ENCODE assay signal across 13 cellular contexts in the genomic region with DNA sequence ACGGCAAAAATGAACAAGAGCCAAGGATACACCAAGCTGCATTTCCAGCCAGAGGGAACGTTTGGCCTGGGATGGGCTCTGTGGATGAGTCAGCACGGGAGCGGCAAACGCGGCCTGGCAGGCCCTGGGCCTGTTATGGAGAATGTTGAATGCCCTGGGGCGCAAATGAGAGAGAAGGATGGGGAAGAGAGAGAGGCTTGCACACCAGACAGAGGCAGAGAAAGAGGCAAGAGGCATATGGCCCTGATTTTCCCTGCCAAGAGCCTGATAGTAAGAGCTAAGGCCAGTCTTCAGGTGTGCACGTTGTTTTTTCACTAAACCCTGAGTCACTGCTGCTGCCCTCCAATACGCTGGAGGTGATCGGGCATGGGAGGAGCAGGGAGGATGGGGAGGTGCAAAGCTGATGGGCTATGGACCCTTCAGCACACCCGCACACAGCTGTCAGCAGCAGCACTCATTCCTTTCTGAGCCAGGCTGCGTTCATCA.
A peak's percentile ranks its signal among the peaks of the same experiment; 100 is the strongest.
DNase-seq lines count a peak whose midpoint lies in the region; ATAC-seq and TF ChIP-seq lines count a peak whose summit lies in the region.
"Had no signal": no experiment of that assay in that cellular context is flagged by ENCODE, and none has a peak within 500 bp of the region (broad histone marks: within the 10 kb centered on the region; RNA-seq: fewer than 3 reads in every experiment).

No MANE protein-coding gene starts in this region.

- peaks cover 44% of the 10 kb centered on the region for H3K4me1 Mint-ChIP-seq in mesothelial cell of epicardium
- no peaks in the 10 kb centered on the region for H3K4me1 Mint-ChIP-seq in CD4-positive, alpha-beta memory T cell

- H3K36me3 Mint-ChIP-seq in mesothelial cell of epicardium = no peaks in the 10 kb centered on the region
- H3K36me3 Mint-ChIP-seq in CD4-positive, alpha-beta memory T cell = no peaks in the 10 kb centered on the region

- intact Hi-C loops in CD4-positive, alpha-beta memory T cell (cut with micrococcal nuclease) = no loop called here

- ATAC-seq in GM18861 (IDR thresholded peaks at IDR 0.05; ENCODE audit: unreplicated experiment) = no peak
- ATAC-seq: effector memory CD8-positive, alpha-beta T cell had no signal

- peaks cover 0 to 5% (median 0%) of the 10 kb centered on the region in 4 donors for H3K4me1 ChIP-seq in tibial nerve
- no peaks in the 10 kb centered on the region for H3K4me1 ChIP-seq in CD4-positive, alpha-beta memory T cell (ENCODE audit: insufficient read depth, low read length)
- H3K4me1 ChIP-seq: pancreas had no signal

- CTCF ChIA-PET in CD4-positive, alpha-beta memory T cell (lab: Charles Lee; ENCODE audit: partially characterized antibody) = no interaction called here

- H3K36me3 ChIP-seq in MG63 (no peaks in the 10 kb centered on the region), tibial nerve (no peaks in the 10 kb centered on the region)
- no peaks in the 10 kb centered on the region for H3K36me3 ChIP-seq in CD4-positive, alpha-beta memory T cell (ENCODE audit: insufficient read depth, low read length)
- H3K36me3 ChIP-seq: pancreas had no signal

- TF ChIP-seq EP300 in tibial nerve (IDR thresholded peaks at IDR 0.05) = no peak

- POLR2A ChIA-PET in CD4-positive, alpha-beta memory T cell (lab: Charles Lee; ENCODE audit: partially characterized antibody) = no interaction called here

- 53 to 58% methylated on average over 12 of the region's 12 CpGs for WGBS in tibial nerve, 2 donors

- no peaks in the 10 kb centered on the region for H3K9me3 Mint-ChIP-seq in mesothelial cell of epicardium
- peaks cover 0 to 2% (median 0%) of the 10 kb centered on the region in 8 donors for H3K9me3 Mint-ChIP-seq in CD4-positive, alpha-beta memory T cell
- H3K9me3 Mint-ChIP-seq: effector memory CD8-positive, alpha-beta T cell had no signal

- peak; percentile 87 for DNase-seq in AG10803 (ENCODE audit: low read depth)
- DNase-seq in MG63 = peak; percentile 87
- DNase-seq in cerebellar cortex (ENCODE audit: low spot score) = peak; percentile 69
- DNase-seq in mesothelial cell of epicardium (ENCODE audit: low spot score in 2 of 2, unreplicated experiment in 2 of 2) = no peak
- no peak for DNase-seq in tibial nerve (ENCODE audit: low spot score in 2 of 2)
- DNase-seq in CD4-positive, alpha-beta memory T cell = no peak
- DNase-seq in DMS79 treated with DMSO at 0.1 percent for 48 hours (lab: John Stamatoyannopoulos, UW) = no peak
- DNase-seq: activated CD4-positive, alpha-beta T cell treated with anti-CD3 and anti-CD28 coated beads, Interleukin-2, amount 50 U/mL, for 1 hour; DMS153; effector memory CD8-positive, alpha-beta T cell; NCI-H2081; pancreas had no signal

- no peaks in the 10 kb centered on the region for H3K27me3 Mint-ChIP-seq in mesothelial cell of epicardium (ENCODE audit: low read depth)
- H3K27me3 Mint-ChIP-seq in CD4-positive, alpha-beta memory T cell = peaks cover 13 to 17% of the 10 kb centered on the region in 2 donors

- H3K27me3 ChIP-seq in MG63 = no peaks in the 10 kb centered on the region
- peaks cover 0 to 6% of the 10 kb centered on the region in 2 donors for H3K27me3 ChIP-seq in tibial nerve
- no peaks in the 10 kb centered on the region for H3K27me3 ChIP-seq in CD4-positive, alpha-beta memory T cell (ENCODE audit: insufficient read depth, low read length)
- H3K27me3 ChIP-seq: pancreas had no signal

- no peak overlapping the region for H3K4me3 Mint-ChIP-seq in mesothelial cell of epicardium
- no peak overlapping the region for H3K4me3 Mint-ChIP-seq in CD4-positive, alpha-beta memory T cell
- H3K4me3 Mint-ChIP-seq: effector memory CD8-positive, alpha-beta T cell had no signal

- no peaks in the 10 kb centered on the region for H3K9me3 ChIP-seq in MG63
- H3K9me3 ChIP-seq in tibial nerve = peaks cover 0 to 4% (median 0%) of the 10 kb centered on the region in 4 donors
- H3K9me3 ChIP-seq in CD4-positive, alpha-beta memory T cell (ENCODE audit: control insufficient read depth in 1 of 2, low read length in 2 of 2) = no peaks in the 10 kb centered on the region
- H3K9me3 ChIP-seq: pancreas had no signal

- TF ChIP-seq CTCF in AG10803 (conservative IDR thresholded peaks at IDR 0.05; ENCODE audit: low read length) = no peak
- no peak for TF ChIP-seq CTCF in mesothelial cell of epicardium (IDR thresholded peaks at IDR 0.05; ENCODE audit: unreplicated experiment)
- no peak for TF ChIP-seq CTCF in tibial nerve (IDR thresholded peaks at IDR 0.05)

- H3K4me3 ChIP-seq in AG10803 (ENCODE audit: low read length) (no peak overlapping the region), MG63 (no peak overlapping the region), tibial nerve (no peak overlapping the region)
- no peak overlapping the region for H3K4me3 ChIP-seq in CD4-positive, alpha-beta memory T cell (ENCODE audit: low read length in 2 of 2)
- H3K4me3 ChIP-seq: pancreas had no signal

- H3K27ac Mint-ChIP-seq in mesothelial cell of epicardium = peak overlapping the region; percentile 19
- no peak overlapping the region for H3K27ac Mint-ChIP-seq in CD4-positive, alpha-beta memory T cell
- H3K27ac Mint-ChIP-seq: effector memory CD8-positive, alpha-beta T cell had no signal

- TF ChIP-seq POLR2A in tibial nerve (IDR thresholded peaks at IDR 0.05) = no peak

- no peak overlapping the region for H3K27ac ChIP-seq in tibial nerve
- no peak overlapping the region for H3K27ac ChIP-seq in CD4-positive, alpha-beta memory T cell (ENCODE audit: low read depth, low read length)
- H3K27ac ChIP-seq: pancreas had no signal

Comparison
In these comparisons a context has a peak if more than half of its experiments do, and no peak if none do; other contexts are left out.
1. DNase-seq: peak in AG10803 (single experiment), MG63 (single experiment) and cerebellar cortex (single experiment); none in mesothelial cell of epicardium (0 of 2), tibial nerve (0 of 2), CD4-positive, alpha-beta memory T cell (0 of 5) and DMS79 treated with DMSO at 0.1 percent for 48 hours (single experiment).